ENCODE assay signal across 15 cellular contexts in genomic region chr5:87303324-87303723, GRCh38.
"Had no signal": no experiment of that assay in that cellular context is flagged by ENCODE, and none has a peak within 500 bp of the region (broad histone marks: within the 10 kb centered on the region; RNA-seq: fewer than 3 reads in every experiment).

No MANE protein-coding gene starts in this region.

- H3K27ac Mint-ChIP-seq: nephron had no signal

- ATAC-seq: gastroesophageal sphincter, left colon, left ventricle myocardium superior, sciatic nerve had no signal

- H3K4me3 Mint-ChIP-seq: nephron had no signal

- H3K27ac ChIP-seq: esophagus squamous epithelium, gastroesophageal sphincter had no signal

- H3K9me3 ChIP-seq: esophagus squamous epithelium, gastroesophageal sphincter had no signal

- FAIRE-seq: urothelium cell line had no signal

- DNase-seq: effector memory CD4-positive, alpha-beta T cell; esophagus squamous epithelium; glutamatergic neuron; left colon; left ventricle myocardium superior; mesenchymal stem cell; midbrain; stimulated activated CD4-positive, alpha-beta T cell treated with anti-CD3 and anti-CD28 coated beads, Interleukin-12 subunit alpha, Interleukin-12 subunit beta, amount 100 ng/mL, for 4 hours; stimulated activated naive CD4-positive, alpha-beta T cell; trophoblast cell had no signal

- H3K9me3 Mint-ChIP-seq: nephron had no signal

- H3K27me3 ChIP-seq: esophagus squamous epithelium, gastroesophageal sphincter had no signal

- H3K4me3 ChIP-seq: esophagus squamous epithelium, gastroesophageal sphincter, lung had no signal

- H3K4me1 Mint-ChIP-seq: nephron had no signal
